15 cellular contexts compared by ENCODE assay signal in the genomic region with DNA sequence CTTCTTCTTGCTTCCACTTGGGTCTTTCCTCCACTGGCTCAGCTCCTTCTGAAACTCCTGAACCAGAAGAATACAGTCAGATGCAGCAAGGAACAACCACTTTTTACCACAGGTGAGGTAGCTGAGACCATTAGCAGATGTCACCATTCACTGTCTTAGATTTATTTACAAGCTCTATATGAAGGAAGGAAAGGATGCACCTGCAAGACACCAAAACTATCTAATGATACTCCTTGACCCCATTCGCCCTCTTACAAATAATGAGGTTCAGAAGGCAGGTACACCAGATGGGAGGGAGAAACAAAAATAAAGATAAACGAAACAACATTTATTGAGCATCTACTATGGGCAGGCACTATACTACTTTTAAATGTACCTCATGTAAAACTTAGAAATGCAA. TPM values are rescaled to one million over a fixed set of nuclear protein-coding genes. Genes with fewer than 3 reads are reported as not detected.
DNase-seq lines count a peak whose midpoint lies in the region; ATAC-seq and TF ChIP-seq lines count a peak whose summit lies in the region.
"Had no signal": no experiment of that assay in that cellular context is flagged by ENCODE, and none has a peak within 500 bp of the region (broad histone marks: within the 10 kb centered on the region; RNA-seq: fewer than 3 reads in every experiment).

No MANE protein-coding gene starts in this region.

- H3K36me3 Mint-ChIP-seq in activated CD4-positive, alpha-beta T cell treated with anti-CD3 and anti-CD28 coated beads for 36 hours (ENCODE audit: low read depth): peaks cover 61% of the 10 kb centered on the region
- H3K36me3 Mint-ChIP-seq in CD4-positive, CD25-positive, alpha-beta regulatory T cell: peaks cover 66% of the 10 kb centered on the region
- peaks cover 73% of the 10 kb centered on the region for H3K36me3 Mint-ChIP-seq in activated CD4-positive, alpha-beta memory T cell treated with anti-CD3 and anti-CD28 coated beads, Interleukin-2, amount 10 ng/mL, durations not matched to agents 7 days and 5 days (ENCODE audit: low read depth)
- H3K36me3 Mint-ChIP-seq in naive thymus-derived CD8-positive, alpha-beta T cell: peaks cover 0 to 92% (median 41%) of the 10 kb centered on the region in 3 donors

- no peak overlapping the region for H3K4me3 ChIP-seq in CD4-positive, CD25-positive, alpha-beta regulatory T cell (ENCODE audit: low read depth, low read length)
- no peak overlapping the region for H3K4me3 ChIP-seq in breast epithelium
- H3K4me3 ChIP-seq: GM23248 had no signal

- TF ChIP-seq CTCF in breast epithelium (IDR thresholded peaks at IDR 0.05): no peak

- intact Hi-C loops in activated CD4-positive, alpha-beta T cell treated with anti-CD3 and anti-CD28 coated beads for 36 hours (cut with DNase I, micrococcal nuclease): no loop called here
- intact Hi-C loops in breast epithelium (cut with DNase I; ENCODE audit: low total_unique reads): no loop called here

- peaks cover 18% of the 10 kb centered on the region for H3K4me1 Mint-ChIP-seq in activated CD4-positive, alpha-beta T cell treated with anti-CD3 and anti-CD28 coated beads for 36 hours
- peaks cover 0 to 31% (median 21%) of the 10 kb centered on the region in 4 donors for H3K4me1 Mint-ChIP-seq in CD4-positive, CD25-positive, alpha-beta regulatory T cell
- H3K4me1 Mint-ChIP-seq in activated CD4-positive, alpha-beta memory T cell treated with anti-CD3 and anti-CD28 coated beads, Interleukin-2, amount 10 ng/mL, durations not matched to agents 7 days and 5 days: peaks cover 42% of the 10 kb centered on the region
- H3K4me1 Mint-ChIP-seq in naive thymus-derived CD8-positive, alpha-beta T cell: peaks cover 18 to 33% (median 22%) of the 10 kb centered on the region in 4 donors

- no peaks in the 10 kb centered on the region for H3K9me3 Mint-ChIP-seq in activated CD4-positive, alpha-beta T cell treated with anti-CD3 and anti-CD28 coated beads for 36 hours (ENCODE audit: low read depth)
- no peaks in the 10 kb centered on the region for H3K9me3 Mint-ChIP-seq in CD4-positive, CD25-positive, alpha-beta regulatory T cell
- H3K9me3 Mint-ChIP-seq in activated CD4-positive, alpha-beta memory T cell treated with anti-CD3 and anti-CD28 coated beads, Interleukin-2, amount 10 ng/mL, durations not matched to agents 7 days and 5 days: no peaks in the 10 kb centered on the region
- no peaks in the 10 kb centered on the region for H3K9me3 Mint-ChIP-seq in naive thymus-derived CD8-positive, alpha-beta T cell

- no peak overlapping the region for H3K4me3 Mint-ChIP-seq in activated CD4-positive, alpha-beta T cell treated with anti-CD3 and anti-CD28 coated beads for 36 hours
- H3K4me3 Mint-ChIP-seq in CD4-positive, CD25-positive, alpha-beta regulatory T cell: no peak overlapping the region
- no peak overlapping the region for H3K4me3 Mint-ChIP-seq in activated CD4-positive, alpha-beta memory T cell treated with anti-CD3 and anti-CD28 coated beads, Interleukin-2, amount 10 ng/mL, durations not matched to agents 7 days and 5 days
- H3K4me3 Mint-ChIP-seq in naive thymus-derived CD8-positive, alpha-beta T cell: no peak overlapping the region

- POLR2A ChIA-PET in activated CD4-positive, alpha-beta T cell treated with anti-CD3 and anti-CD28 coated beads for 36 hours (lab: Charles Lee): interaction anchor here (0.6 kb wide), 1 partner anchor 72 kb away, joined by 3 read pairs; no protein-coding TSS in a partner anchor
- POLR2A ChIA-PET in activated CD4-positive, alpha-beta memory T cell treated with anti-CD3 and anti-CD28 coated beads, Interleukin-2, amount 10 ng/mL, durations not matched to agents 7 days and 5 days (lab: Charles Lee): interaction anchor here (1.0 to 8.7 kb wide), 8 partner anchors 10 to 172 kb away, joined by 3 to 61 read pairs (median 6); a partner anchor contains a TSS
- POLR2A ChIA-PET in naive thymus-derived CD8-positive, alpha-beta T cell (lab: Charles Lee): interaction anchor here (0.6 to 3.3 kb wide), 3 partner anchors 18 to 141 kb away, joined by 5 to 14 read pairs (median 6); a partner anchor contains a TSS

- H3K27me3 ChIP-seq in CD4-positive, CD25-positive, alpha-beta regulatory T cell (ENCODE audit: control insufficient read depth, insufficient read depth, low read length): no peaks in the 10 kb centered on the region
- H3K27me3 ChIP-seq in breast epithelium: no peaks in the 10 kb centered on the region

- no peak for DNase-seq in activated CD4-positive, alpha-beta T cell treated with anti-CD3 and anti-CD28 coated beads for 36 hours
- DNase-seq in activated CD4-positive, alpha-beta T cell treated with anti-CD3 and anti-CD28 coated beads, Interleukin-2, amount 50 U/mL, for 4 hours: no peak
- no peak for DNase-seq in CD4-positive, CD25-positive, alpha-beta regulatory T cell
- no peak for DNase-seq in activated CD4-positive, alpha-beta memory T cell treated with anti-CD3 and anti-CD28 coated beads, Interleukin-2, amount 10 ng/mL, durations not matched to agents 7 days and 5 days
- DNase-seq in naive thymus-derived CD8-positive, alpha-beta T cell: no peak
- DNase-seq in NCI-H82 (lab: John Stamatoyannopoulos, UW): no peak
- DNase-seq in iPS-NIHi11 (ENCODE audit: low spot score): no peak
- no peak for DNase-seq in breast epithelium (ENCODE audit: low spot score in 2 of 2)
- DNase-seq: GM23248, NCI-H1092, NCI-H2107, NCI-H2227 treated with DMSO at 0.1 percent for 48 hours, NCI-H524 had no signal

- ATAC-seq in activated CD4-positive, alpha-beta T cell treated with anti-CD3 and anti-CD28 coated beads for 36 hours: no peak
- no peak for ATAC-seq in CD4-positive, CD25-positive, alpha-beta regulatory T cell (ENCODE audit: low read depth in 2 of 2)
- no peak for ATAC-seq in naive thymus-derived CD8-positive, alpha-beta T cell
- ATAC-seq: Panc1 had no signal

- H3K27ac ChIP-seq in CD4-positive, CD25-positive, alpha-beta regulatory T cell (ENCODE audit: insufficient read depth, low read length, poor library complexity, severe bottlenecking): no peak overlapping the region
- H3K27ac ChIP-seq in breast epithelium: no peak overlapping the region
- H3K27ac ChIP-seq: 22Rv1 had no signal

- no peak for TF ChIP-seq POLR2A in breast epithelium (IDR thresholded peaks at IDR 0.05)

- no peaks in the 10 kb centered on the region for H3K9me3 ChIP-seq in CD4-positive, CD25-positive, alpha-beta regulatory T cell (ENCODE audit: control insufficient read depth in 2 of 2, low read length in 2 of 2)
- H3K9me3 ChIP-seq in breast epithelium: no peaks in the 10 kb centered on the region

- no peaks in the 10 kb centered on the region for H3K27me3 Mint-ChIP-seq in activated CD4-positive, alpha-beta T cell treated with anti-CD3 and anti-CD28 coated beads for 36 hours
- H3K27me3 Mint-ChIP-seq in CD4-positive, CD25-positive, alpha-beta regulatory T cell: no peaks in the 10 kb centered on the region
- no peaks in the 10 kb centered on the region for H3K27me3 Mint-ChIP-seq in activated CD4-positive, alpha-beta memory T cell treated with anti-CD3 and anti-CD28 coated beads, Interleukin-2, amount 10 ng/mL, durations not matched to agents 7 days and 5 days
- no peaks in the 10 kb centered on the region for H3K27me3 Mint-ChIP-seq in naive thymus-derived CD8-positive, alpha-beta T cell

- CTCF ChIA-PET in activated CD4-positive, alpha-beta T cell treated with anti-CD3 and anti-CD28 coated beads for 36 hours (lab: Charles Lee): interaction anchor here (0.6 to 4.8 kb wide), 10 partner anchors 11 to 176 kb away, joined by 3 to 27 read pairs (median 4); a partner anchor contains a TSS
- CTCF ChIA-PET in activated CD4-positive, alpha-beta memory T cell treated with anti-CD3 and anti-CD28 coated beads, Interleukin-2, amount 10 ng/mL, durations not matched to agents 7 days and 5 days (lab: Charles Lee): interaction anchor here (0.8 to 4.7 kb wide), 18 partner anchors 9 to 177 kb away, joined by 3 to 47 read pairs (median 8); a partner anchor contains a TSS

- peaks cover 17% of the 10 kb centered on the region for H3K4me1 ChIP-seq in CD4-positive, CD25-positive, alpha-beta regulatory T cell (ENCODE audit: control insufficient read depth, insufficient read depth, low read length, poor library complexity, severe bottlenecking)
- H3K4me1 ChIP-seq in breast epithelium: no peaks in the 10 kb centered on the region

- H3K27ac Mint-ChIP-seq in activated CD4-positive, alpha-beta T cell treated with anti-CD3 and anti-CD28 coated beads for 36 hours: peak overlapping the region; percentile 5
- peak overlapping the region in 2 of 3 donors; percentile 43 to 91 for H3K27ac Mint-ChIP-seq in CD4-positive, CD25-positive, alpha-beta regulatory T cell
- H3K27ac Mint-ChIP-seq in activated CD4-positive, alpha-beta memory T cell treated with anti-CD3 and anti-CD28 coated beads, Interleukin-2, amount 10 ng/mL, durations not matched to agents 7 days and 5 days: peak overlapping the region; percentile 94
- peak overlapping the region in 6 of 10 donors; percentile 11 to 88 (median 77) for H3K27ac Mint-ChIP-seq in naive thymus-derived CD8-positive, alpha-beta T cell

- peaks cover 90% of the 10 kb centered on the region for H3K36me3 ChIP-seq in CD4-positive, CD25-positive, alpha-beta regulatory T cell (ENCODE audit: control insufficient read depth, insufficient read depth, low read length)
- H3K36me3 ChIP-seq in breast epithelium: peaks cover 23% of the 10 kb centered on the region

RNA-seq across cellular contexts. Expression of a gene that starts 10.3 kb away (rescaled TPM):
- total RNA-seq in activated CD4-positive, alpha-beta T cell treated with anti-CD3 and anti-CD28 coated beads for 36 hours: 10 to 100 TPM; 36.5 to 41.7 TPM
- total RNA-seq in CD4-positive, CD25-positive, alpha-beta regulatory T cell: 109 TPM
- polyA plus RNA-seq in CD4-positive, CD25-positive, alpha-beta regulatory T cell: 10 to 100 TPM; 31.9 to 43.7 (median 39.2) TPM
- total RNA-seq in activated CD4-positive, alpha-beta memory T cell treated with anti-CD3 and anti-CD28 coated beads, Interleukin-2, amount 10 ng/mL, durations not matched to agents 7 days and 5 days: 10 to 100 TPM; 50.8 to 55.5 TPM
- 10 to 100 TPM; 56.2 to 67.8 TPM for total RNA-seq in naive thymus-derived CD8-positive, alpha-beta T cell
- polyA plus RNA-seq in naive thymus-derived CD8-positive, alpha-beta T cell: 10 to 100 TPM; 15.3 to 33.9 (median 22.3) TPM
- total RNA-seq in breast epithelium: 10 to 100 TPM; 27.5 to 34.5 (median 29.0) TPM

RNA-seq across cellular contexts. Expression of a gene that starts 18.3 kb away (rescaled TPM):
- total RNA-seq in activated CD4-positive, alpha-beta T cell treated with anti-CD3 and anti-CD28 coated beads for 36 hours: 10 to 100 TPM; 17.5 to 28.5 TPM
- 27.3 TPM for total RNA-seq in CD4-positive, CD25-positive, alpha-beta regulatory T cell
- polyA plus RNA-seq in CD4-positive, CD25-positive, alpha-beta regulatory T cell: 10 to 100 TPM; 25.5 to 34.7 (median 29.1) TPM
- 10 to 100 TPM; 17.5 TPM for total RNA-seq in activated CD4-positive, alpha-beta memory T cell treated with anti-CD3 and anti-CD28 coated beads, Interleukin-2, amount 10 ng/mL, durations not matched to agents 7 days and 5 days
- 10 to 100 TPM; 21.4 to 24.6 TPM for total RNA-seq in naive thymus-derived CD8-positive, alpha-beta T cell
- polyA plus RNA-seq in naive thymus-derived CD8-positive, alpha-beta T cell: 10 to 100 TPM; 17.1 to 27.0 (median 17.9) TPM
- total RNA-seq in breast epithelium: 10 to 100 TPM in 2 of 3 donors, 1 to 10 TPM in 1; 8.8 to 17.4 (median 15.0) TPM

RNA-seq across cellular contexts. Expression of a gene that starts 18.4 kb away (rescaled TPM):
- total RNA-seq in activated CD4-positive, alpha-beta T cell treated with anti-CD3 and anti-CD28 coated beads for 36 hours: 10 to 100 TPM; 49.3 to 60.9 TPM
- total RNA-seq in CD4-positive, CD25-positive, alpha-beta regulatory T cell: 44.6 TPM
- 10 to 100 TPM; 12.0 to 16.1 (median 13.6) TPM for polyA plus RNA-seq in CD4-positive, CD25-positive, alpha-beta regulatory T cell
- 10 to 100 TPM; 37.3 to 37.6 TPM for total RNA-seq in activated CD4-positive, alpha-beta memory T cell treated with anti-CD3 and anti-CD28 coated beads, Interleukin-2, amount 10 ng/mL, durations not matched to agents 7 days and 5 days
- total RNA-seq in naive thymus-derived CD8-positive, alpha-beta T cell: 10 to 100 TPM; 63.9 to 64.3 TPM
- polyA plus RNA-seq in naive thymus-derived CD8-positive, alpha-beta T cell: 10 to 100 TPM; 10.5 to 18.4 (median 16.2) TPM
- total RNA-seq in breast epithelium: 10 to 100 TPM; 29.0 to 43.6 (median 35.4) TPM

Comparison
In these comparisons a context has a peak if more than half of its experiments do, and no peak if none do; other contexts are left out.
1. H3K27ac Mint-ChIP-seq: peak in every context shown above with its lines; median percentile 94 in activated CD4-positive, alpha-beta memory T cell treated with anti-CD3 and anti-CD28 coated beads, Interleukin-2, amount 10 ng/mL, durations not matched to agents 7 days and 5 days; 77 in naive thymus-derived CD8-positive, alpha-beta T cell; 67 in CD4-positive, CD25-positive, alpha-beta regulatory T cell; 5 in activated CD4-positive, alpha-beta T cell treated with anti-CD3 and anti-CD28 coated beads for 36 hours.